Comparison of ENCODE assay signal across 1 cellular context in genomic region chr18:49021076-49021432, GRCh38.
TF ChIP-seq lines count a peak whose summit lies in the region.

No MANE protein-coding gene starts in this region.

TF ChIP-seq in A549, 52 proteins besides CTCF, POLR2A, EP300 and RAD21 (continued from another document):
- TF ChIP-seq USF2 (IDR thresholded peaks at IDR 0.05) (no peak), MYC (IDR thresholded peaks at IDR 0.05; ENCODE audit: borderline replicate concordance, low read length) (no peak), CHD4 (IDR thresholded peaks at IDR 0.05; ENCODE audit: borderline replicate concordance) (no peak), ZC3H11A (IDR thresholded peaks at IDR 0.05) (no peak), HEYL (CRISPR knock-in tag; IDR thresholded peaks at IDR 0.05) (no peak)
TF ChIP-seq in A549: peak in this region for 0.
